1 cellular context compared by ENCODE assay signal in the genomic region with DNA sequence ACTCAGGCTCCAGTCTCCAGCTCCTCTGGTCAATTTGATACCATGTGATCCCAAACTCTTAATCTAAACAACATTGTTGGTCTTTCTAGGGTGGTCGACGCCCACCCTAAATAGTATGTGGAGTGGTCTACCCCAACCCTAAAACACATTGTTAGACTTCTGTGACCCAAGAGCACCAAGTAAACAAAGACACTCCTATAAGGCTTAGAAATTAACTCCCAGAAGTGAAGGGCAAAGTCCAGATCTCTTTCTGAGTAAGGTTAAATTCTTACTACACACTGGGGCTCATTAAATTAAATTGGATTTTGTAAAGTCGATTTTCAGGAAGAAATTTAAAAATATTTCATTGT.
TF ChIP-seq lines count a peak whose summit lies in the region.

No MANE protein-coding gene starts in this region.

TF ChIP-seq in HCT116, 20 proteins besides CTCF, POLR2A, EP300 and RAD21:
- TF ChIP-seq, protein P1, sequence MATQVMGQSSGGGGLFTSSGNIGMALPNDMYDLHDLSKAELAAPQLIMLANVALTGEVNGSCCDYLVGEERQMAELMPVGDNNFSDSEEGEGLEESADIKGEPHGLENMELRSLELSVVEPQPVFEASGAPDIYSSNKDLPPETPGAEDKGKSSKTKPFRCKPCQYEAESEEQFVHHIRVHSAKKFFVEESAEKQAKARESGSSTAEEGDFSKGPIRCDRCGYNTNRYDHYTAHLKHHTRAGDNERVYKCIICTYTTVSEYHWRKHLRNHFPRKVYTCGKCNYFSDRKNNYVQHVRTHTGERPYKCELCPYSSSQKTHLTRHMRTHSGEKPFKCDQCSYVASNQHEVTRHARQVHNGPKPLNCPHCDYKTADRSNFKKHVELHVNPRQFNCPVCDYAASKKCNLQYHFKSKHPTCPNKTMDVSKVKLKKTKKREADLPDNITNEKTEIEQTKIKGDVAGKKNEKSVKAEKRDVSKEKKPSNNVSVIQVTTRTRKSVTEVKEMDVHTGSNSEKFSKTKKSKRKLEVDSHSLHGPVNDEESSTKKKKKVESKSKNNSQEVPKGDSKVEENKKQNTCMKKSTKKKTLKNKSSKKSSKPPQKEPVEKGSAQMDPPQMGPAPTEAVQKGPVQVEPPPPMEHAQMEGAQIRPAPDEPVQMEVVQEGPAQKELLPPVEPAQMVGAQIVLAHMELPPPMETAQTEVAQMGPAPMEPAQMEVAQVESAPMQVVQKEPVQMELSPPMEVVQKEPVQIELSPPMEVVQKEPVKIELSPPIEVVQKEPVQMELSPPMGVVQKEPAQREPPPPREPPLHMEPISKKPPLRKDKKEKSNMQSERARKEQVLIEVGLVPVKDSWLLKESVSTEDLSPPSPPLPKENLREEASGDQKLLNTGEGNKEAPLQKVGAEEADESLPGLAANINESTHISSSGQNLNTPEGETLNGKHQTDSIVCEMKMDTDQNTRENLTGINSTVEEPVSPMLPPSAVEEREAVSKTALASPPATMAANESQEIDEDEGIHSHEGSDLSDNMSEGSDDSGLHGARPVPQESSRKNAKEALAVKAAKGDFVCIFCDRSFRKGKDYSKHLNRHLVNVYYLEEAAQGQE (IDR thresholded peaks at IDR 0.05; ENCODE audit: low read depth): no peak
- TF ChIP-seq YY1 (IDR thresholded peaks at IDR 0.05; ENCODE audit: extremely low read depth, insufficient replicate concordance, low read depth, low read length): no peak
- TF ChIP-seq, protein P2, sequence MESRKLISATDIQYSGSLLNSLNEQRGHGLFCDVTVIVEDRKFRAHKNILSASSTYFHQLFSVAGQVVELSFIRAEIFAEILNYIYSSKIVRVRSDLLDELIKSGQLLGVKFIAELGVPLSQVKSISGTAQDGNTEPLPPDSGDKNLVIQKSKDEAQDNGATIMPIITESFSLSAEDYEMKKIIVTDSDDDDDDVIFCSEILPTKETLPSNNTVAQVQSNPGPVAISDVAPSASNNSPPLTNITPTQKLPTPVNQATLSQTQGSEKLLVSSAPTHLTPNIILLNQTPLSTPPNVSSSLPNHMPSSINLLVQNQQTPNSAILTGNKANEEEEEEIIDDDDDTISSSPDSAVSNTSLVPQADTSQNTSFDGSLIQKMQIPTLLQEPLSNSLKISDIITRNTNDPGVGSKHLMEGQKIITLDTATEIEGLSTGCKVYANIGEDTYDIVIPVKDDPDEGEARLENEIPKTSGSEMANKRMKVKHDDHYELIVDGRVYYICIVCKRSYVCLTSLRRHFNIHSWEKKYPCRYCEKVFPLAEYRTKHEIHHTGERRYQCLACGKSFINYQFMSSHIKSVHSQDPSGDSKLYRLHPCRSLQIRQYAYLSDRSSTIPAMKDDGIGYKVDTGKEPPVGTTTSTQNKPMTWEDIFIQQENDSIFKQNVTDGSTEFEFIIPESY (IDR thresholded peaks at IDR 0.05; ENCODE audit: extremely low read depth, insufficient replicate concordance, low read length): no peak
